In genomic region chr2:22932288-22932687, GRCh38 we compare ENCODE assay signal across 26 cellular contexts.
A peak's percentile ranks its signal among the peaks of the same experiment; 100 is the strongest.
DNase-seq lines count a peak whose midpoint lies in the region; ATAC-seq and TF ChIP-seq lines count a peak whose summit lies in the region.
"Had no signal": no experiment of that assay in that cellular context is flagged by ENCODE, and none has a peak within 500 bp of the region (broad histone marks: within the 10 kb centered on the region; RNA-seq: fewer than 3 reads in every experiment).

No MANE protein-coding gene starts in this region.

- no peaks in the 10 kb centered on the region for H3K4me1 ChIP-seq in GM23338 (ENCODE audit: insufficient read depth)
- H3K4me1 ChIP-seq in mucosa of descending colon (ENCODE audit: low read depth) = no peaks in the 10 kb centered on the region
- no peaks in the 10 kb centered on the region for H3K4me1 ChIP-seq in testis
- H3K4me1 ChIP-seq: BLaER1 treated with 17β-estradiol and CSF1 and Interleukin-3, amounts not matched to agents 10 nM and 100 nM had no signal

- no peaks in the 10 kb centered on the region; the same call in 2 of the 3 replicates for H3K9me3 Mint-ChIP-seq in GM23338

- intact Hi-C loops in mucosa of descending colon (cut with DNase I, micrococcal nuclease) = no loop called here
- intact Hi-C loops in testis (cut with DNase I; ENCODE audit: low total_unique reads) = no loop called here
- intact Hi-C loops in cardiac septum (cut with DNase I) = no loop called here

- no peaks in the 10 kb centered on the region; the same call in 2 of the 3 replicates for H3K4me1 Mint-ChIP-seq in GM23338
- H3K4me1 Mint-ChIP-seq: B cell; CD14-positive monocyte; CD4-positive, alpha-beta memory T cell; CD4-positive, CD25-positive, alpha-beta regulatory T cell; CD8-positive, alpha-beta memory T cell had no signal

- H3K4me3 Mint-ChIP-seq in GM23338 = no peak overlapping the region
- H3K4me3 Mint-ChIP-seq: B cell; CD14-positive monocyte; CD4-positive, alpha-beta memory T cell; CD4-positive, CD25-positive, alpha-beta regulatory T cell; CD8-positive, alpha-beta memory T cell had no signal

- H3K4me2 ChIP-seq in GM23338 = no peak overlapping the region
- H3K4me2 ChIP-seq: BLaER1 treated with 17β-estradiol and CSF1 and Interleukin-3, amounts not matched to agents 10 nM and 100 nM had no signal

- DNase-seq in GM23338 (ENCODE audit: low spot score) (no peak), LNCaP clone FGC (ENCODE audit: low read depth) (peak; percentile 33), mucosa of descending colon (no peak), testis (no peak), cardiac septum (ENCODE audit: low spot score) (no peak), T-helper 9 cell (no peak)
- DNase-seq: 8988T; ACHN; AML-193; CD4-positive, alpha-beta memory T cell; CD4-positive, CD25-positive, alpha-beta regulatory T cell; CD8-positive, alpha-beta memory T cell; COR-L47; DMS 273 treated with DMSO at 0.1 percent for 48 hours; DMS153; DMS53; DMS79; DND-41; EL; GDM1 had no signal

- H3K27me3 Mint-ChIP-seq in GM23338 (ENCODE audit: insufficient read depth, low read depth, poor library complexity) = no peaks in the 10 kb centered on the region
- H3K27me3 Mint-ChIP-seq: B cell; CD4-positive, CD25-positive, alpha-beta regulatory T cell; CD8-positive, alpha-beta memory T cell had no signal

- TF ChIP-seq CTCF in GM23338 (conservative IDR thresholded peaks at IDR 0.05; ENCODE audit: low read depth in 2 of 2) (no peak), LNCaP clone FGC (IDR thresholded peaks at IDR 0.05; ENCODE audit: control insufficient read depth, extremely low read depth, insufficient read depth) (no peak), VCaP (conservative IDR thresholded peaks at IDR 0.05) (no peak), mucosa of descending colon (IDR thresholded peaks at IDR 0.05) (no peak), testis (IDR thresholded peaks at IDR 0.05) (no peak)

- no peaks in the 10 kb centered on the region for H3K27me3 ChIP-seq in GM23338 (ENCODE audit: insufficient read depth)
- H3K27me3 ChIP-seq in testis = no peaks in the 10 kb centered on the region
- H3K27me3 ChIP-seq: BLaER1 treated with 17β-estradiol and CSF1 and Interleukin-3, amounts not matched to agents 10 nM and 100 nM had no signal

- H4K20me1 ChIP-seq in GM23338 (replicated peaks; ENCODE audit: insufficient read depth) = no peaks in the 10 kb centered on the region
- H4K20me1 ChIP-seq: BLaER1 treated with 17β-estradiol and CSF1 and Interleukin-3, amounts not matched to agents 10 nM and 100 nM had no signal

- no peak for TF ChIP-seq POLR2A in testis (IDR thresholded peaks at IDR 0.05)

- no peak overlapping the region for H3K27ac Mint-ChIP-seq in GM23338
- H3K27ac Mint-ChIP-seq: B cell; CD14-positive monocyte; CD4-positive, alpha-beta memory T cell; CD4-positive, CD25-positive, alpha-beta regulatory T cell; CD8-positive, alpha-beta memory T cell had no signal

- no peaks in the 10 kb centered on the region for H3F3A ChIP-seq in GM23338 (replicated peaks; ENCODE audit: low read depth)

- H3K9me3 ChIP-seq in mucosa of descending colon (no peaks in the 10 kb centered on the region), testis (no peaks in the 10 kb centered on the region)
- H3K9me3 ChIP-seq: BLaER1 treated with 17β-estradiol and CSF1 and Interleukin-3, amounts not matched to agents 10 nM and 100 nM had no signal

- H3K27ac ChIP-seq in GM23338 (ENCODE audit: low read depth) = no peak overlapping the region
- H3K27ac ChIP-seq in VCaP = peak overlapping the region; percentile 61
- no peak overlapping the region for H3K27ac ChIP-seq in testis
- H3K27ac ChIP-seq: BLaER1 treated with 17β-estradiol and CSF1 and Interleukin-3, amounts not matched to agents 10 nM and 100 nM had no signal

- peaks cover 7% of the 10 kb centered on the region for H3K9me2 ChIP-seq in GM23338 (ENCODE audit: insufficient read depth)

- H3K79me2 ChIP-seq in GM23338 (replicated peaks; ENCODE audit: insufficient read depth) = no peaks in the 10 kb centered on the region

- peak overlapping the region; percentile 12 for H2AFZ ChIP-seq in GM23338

- H3K36me3 ChIP-seq in GM23338 (ENCODE audit: insufficient read depth) (no peaks in the 10 kb centered on the region), mucosa of descending colon (ENCODE audit: low read depth) (no peaks in the 10 kb centered on the region), testis (ENCODE audit: low read depth, missing control alignments) (no peaks in the 10 kb centered on the region)
- H3K36me3 ChIP-seq: BLaER1 treated with 17β-estradiol and CSF1 and Interleukin-3, amounts not matched to agents 10 nM and 100 nM had no signal

- WGBS in testis, 2 donors = 66 to 75% methylated on average over 3 of the region's 3 CpGs

- ATAC-seq in GM23338 (no peak), mucosa of descending colon (peak; percentile 88), HG02588 (IDR thresholded peaks at IDR 0.05; ENCODE audit: unreplicated experiment) (no peak)
- ATAC-seq: GM12878 had no signal

- no peaks in the 10 kb centered on the region for H3K36me3 Mint-ChIP-seq in GM23338 (ENCODE audit: low read depth)
- H3K36me3 Mint-ChIP-seq: CD14-positive monocyte; CD4-positive, alpha-beta memory T cell; CD4-positive, CD25-positive, alpha-beta regulatory T cell; CD8-positive, alpha-beta memory T cell had no signal

- H3K4me3 ChIP-seq in GM23338 (no peak overlapping the region), LNCaP clone FGC (ENCODE audit: low read depth, low read length) (no peak overlapping the region), mucosa of descending colon (no peak overlapping the region), testis (no peak overlapping the region)
- H3K4me3 ChIP-seq: BLaER1 treated with 17β-estradiol and CSF1 and Interleukin-3, amounts not matched to agents 10 nM and 100 nM; GM12878 had no signal

TF ChIP-seq in GM23338, 12 proteins besides CTCF, POLR2A, EP300 and RAD21 (continues in another document):
- TF ChIP-seq ETS1 (IDR thresholded peaks at IDR 0.05) = no peak
- TF ChIP-seq POLR2AphosphoS5 (IDR thresholded peaks at IDR 0.05; ENCODE audit: low read depth) = no peak
- TF ChIP-seq STAT1 (IDR thresholded peaks at IDR 0.05; ENCODE audit: unreplicated experiment) = no peak
- TF ChIP-seq, protein P1, sequence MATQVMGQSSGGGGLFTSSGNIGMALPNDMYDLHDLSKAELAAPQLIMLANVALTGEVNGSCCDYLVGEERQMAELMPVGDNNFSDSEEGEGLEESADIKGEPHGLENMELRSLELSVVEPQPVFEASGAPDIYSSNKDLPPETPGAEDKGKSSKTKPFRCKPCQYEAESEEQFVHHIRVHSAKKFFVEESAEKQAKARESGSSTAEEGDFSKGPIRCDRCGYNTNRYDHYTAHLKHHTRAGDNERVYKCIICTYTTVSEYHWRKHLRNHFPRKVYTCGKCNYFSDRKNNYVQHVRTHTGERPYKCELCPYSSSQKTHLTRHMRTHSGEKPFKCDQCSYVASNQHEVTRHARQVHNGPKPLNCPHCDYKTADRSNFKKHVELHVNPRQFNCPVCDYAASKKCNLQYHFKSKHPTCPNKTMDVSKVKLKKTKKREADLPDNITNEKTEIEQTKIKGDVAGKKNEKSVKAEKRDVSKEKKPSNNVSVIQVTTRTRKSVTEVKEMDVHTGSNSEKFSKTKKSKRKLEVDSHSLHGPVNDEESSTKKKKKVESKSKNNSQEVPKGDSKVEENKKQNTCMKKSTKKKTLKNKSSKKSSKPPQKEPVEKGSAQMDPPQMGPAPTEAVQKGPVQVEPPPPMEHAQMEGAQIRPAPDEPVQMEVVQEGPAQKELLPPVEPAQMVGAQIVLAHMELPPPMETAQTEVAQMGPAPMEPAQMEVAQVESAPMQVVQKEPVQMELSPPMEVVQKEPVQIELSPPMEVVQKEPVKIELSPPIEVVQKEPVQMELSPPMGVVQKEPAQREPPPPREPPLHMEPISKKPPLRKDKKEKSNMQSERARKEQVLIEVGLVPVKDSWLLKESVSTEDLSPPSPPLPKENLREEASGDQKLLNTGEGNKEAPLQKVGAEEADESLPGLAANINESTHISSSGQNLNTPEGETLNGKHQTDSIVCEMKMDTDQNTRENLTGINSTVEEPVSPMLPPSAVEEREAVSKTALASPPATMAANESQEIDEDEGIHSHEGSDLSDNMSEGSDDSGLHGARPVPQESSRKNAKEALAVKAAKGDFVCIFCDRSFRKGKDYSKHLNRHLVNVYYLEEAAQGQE (IDR thresholded peaks at IDR 0.05; ENCODE audit: unreplicated experiment) = no peak
- no peak for TF ChIP-seq EZH2 (IDR thresholded peaks at IDR 0.05; ENCODE audit: low read depth, unreplicated experiment)
- TF ChIP-seq EZH2phosphoT487 (IDR thresholded peaks at IDR 0.05; ENCODE audit: unreplicated experiment) = no peak
- no peak for TF ChIP-seq CREB1 (CRISPR knock-in tag; IDR thresholded peaks at IDR 0.05; ENCODE audit: low read depth)
- TF ChIP-seq JUNB (IDR thresholded peaks at IDR 0.05; ENCODE audit: unreplicated experiment) = no peak
